17 cellular contexts compared by ENCODE assay signal in genomic region chr16:55559233-55559632, GRCh38. TPM values are rescaled to one million over a fixed set of nuclear protein-coding genes. Genes with fewer than 3 reads are reported as not detected.
DNase-seq lines count a peak whose midpoint lies in the region; TF ChIP-seq lines count a peak whose summit lies in the region.
"Had no signal": no experiment of that assay in that cellular context is flagged by ENCODE, and none has a peak within 500 bp of the region (broad histone marks: within the 10 kb centered on the region; RNA-seq: fewer than 3 reads in every experiment).

No MANE protein-coding gene starts in this region.

- no peak overlapping the region for H3K27ac ChIP-seq in mesenchymal stem cell (ENCODE audit: low read length, poor library complexity, severe bottlenecking)
- H3K27ac ChIP-seq: coronary artery had no signal

- H2BK15ac ChIP-seq in mesenchymal stem cell (ENCODE audit: low read depth, poor library complexity, severe bottlenecking), result no peak overlapping the region

- peaks cover 0 to 37% of the 10 kb centered on the region in 2 experiments for H3K36me3 ChIP-seq in mesenchymal stem cell (ENCODE audit: control insufficient read depth in 1 of 2, insufficient read depth in 2 of 2, low read depth in 1 of 2, low read length in 2 of 2)
- H3K36me3 ChIP-seq: transverse colon had no signal

- H3K4me3 ChIP-seq in AG10803 (ENCODE audit: low read length), result no peak overlapping the region
- no peak overlapping the region for H3K4me3 ChIP-seq in mesenchymal stem cell (ENCODE audit: insufficient read depth in 1 of 2, low read depth in 1 of 2, low read length in 2 of 2)
- H3K4me3 ChIP-seq: coronary artery, transverse colon had no signal

- POLR2A ChIA-PET in HEK293T (lab: Yijun Ruan, JAX), result no interaction called here

- no peak overlapping the region for H2AFZ ChIP-seq in mesenchymal stem cell (ENCODE audit: low read depth, low read length)

- no peak overlapping the region for H3K4me2 ChIP-seq in mesenchymal stem cell (ENCODE audit: low read length, poor library complexity, severe bottlenecking)

- H3K4ac ChIP-seq in mesenchymal stem cell (ENCODE audit: low read depth in 1 of 2, low read length in 2 of 2), result no peak overlapping the region

- H3K27me3 ChIP-seq in mesenchymal stem cell (ENCODE audit: control insufficient read depth in 1 of 2, insufficient read depth in 1 of 2, low read length in 2 of 2), result no peaks in the 10 kb centered on the region
- H3K27me3 ChIP-seq: transverse colon had no signal

- CTCF ChIA-PET in HEK293T (lab: Yijun Ruan, JAX), result no interaction called here

- H4K8ac ChIP-seq in mesenchymal stem cell (ENCODE audit: low read length), result no peak overlapping the region

- H3K9me3 ChIP-seq in mesenchymal stem cell (ENCODE audit: control insufficient read depth, low read length), result peaks cover under 1% of the 10 kb centered on the region
- H3K9me3 ChIP-seq: transverse colon had no signal

- H3K4me1 ChIP-seq in mesenchymal stem cell (ENCODE audit: control insufficient read depth, insufficient read depth, low read depth, low read length), result no peaks in the 10 kb centered on the region

- H2AK5ac ChIP-seq in mesenchymal stem cell (ENCODE audit: low read length, severe bottlenecking), result no peak overlapping the region

- no peak overlapping the region for H4K91ac ChIP-seq in mesenchymal stem cell (ENCODE audit: low read length)

- H3K79me1 ChIP-seq in mesenchymal stem cell (replicated peaks; ENCODE audit: low read length, poor library complexity, severe bottlenecking), result no peaks in the 10 kb centered on the region

- H2BK120ac ChIP-seq in mesenchymal stem cell (ENCODE audit: low read depth, low read length), result no peak overlapping the region

- H3K18ac ChIP-seq in mesenchymal stem cell (ENCODE audit: low read depth in 1 of 2, low read length in 2 of 2), result no peak overlapping the region

- no peak overlapping the region for H2BK5ac ChIP-seq in mesenchymal stem cell (ENCODE audit: low read depth, low read length, poor library complexity, severe bottlenecking)

- no peak overlapping the region for H3K9ac ChIP-seq in mesenchymal stem cell (ENCODE audit: low read length)

- H2BK12ac ChIP-seq in mesenchymal stem cell (ENCODE audit: low read length in 2 of 2), result no peak overlapping the region

- DNase-seq in AG10803 (ENCODE audit: low read depth) (peak; percentile 48), astrocyte of the hippocampus (ENCODE audit: low read depth, low spot score) (peak; percentile 51), fibroblast of peridontal ligament (ENCODE audit: extremely low read depth) (peak; percentile 79), mesenchymal stem cell (peak; percentile 49), HEK293T (ENCODE audit: extremely low spot score) (no peak), LoVo (ENCODE audit: low spot score) (no peak), activated gamma-delta T cell (lab: John Stamatoyannopoulos, UW) (no peak), MV-4-11 (lab: John Stamatoyannopoulos, UW) (no peak)
- DNase-seq: activated CD4-positive, alpha-beta memory T cell treated with anti-CD3 and anti-CD28 coated beads for 36 hours; activated naive CD8-positive, alpha-beta T cell treated with anti-CD3 and anti-CD28 coated beads, Interleukin-2, amount 50 U/mL, for 24 hours; activated T-cell treated with anti-CD3 and anti-CD28 coated beads, Interleukin-2, amount 50 U/mL, for 48 hours; CD4-positive, alpha-beta T cell; DND-41; erythroblast; NCI-H146; transverse colon had no signal

- no peak overlapping the region for H3K23ac ChIP-seq in mesenchymal stem cell (ENCODE audit: low read length in 2 of 2)

- no peak overlapping the region for H3K14ac ChIP-seq in mesenchymal stem cell (ENCODE audit: low read length in 2 of 2)

- no peak for TF ChIP-seq CTCF in AG10803 (conservative IDR thresholded peaks at IDR 0.05; ENCODE audit: low read length)

TF ChIP-seq in HEK293T, 16 proteins besides CTCF, POLR2A, EP300 and RAD21:
- TF ChIP-seq ARNT (IDR thresholded peaks at IDR 0.05), result no peak
- no peak for TF ChIP-seq L3MBTL2 (conservative IDR thresholded peaks at IDR 0.05)
- TF ChIP-seq LEF1 (IDR thresholded peaks at IDR 0.05; ENCODE audit: borderline replicate concordance), result no peak
- no peak for TF ChIP-seq ZNF384 (IDR thresholded peaks at IDR 0.05)
- TF ChIP-seq ELF4 (IDR thresholded peaks at IDR 0.05), result no peak
- TF ChIP-seq SP1 (IDR thresholded peaks at IDR 0.05), result no peak
- TF ChIP-seq BHLHE40 (IDR thresholded peaks at IDR 0.05; ENCODE audit: borderline replicate concordance), result no peak
- TF ChIP-seq FOXA1 (IDR thresholded peaks at IDR 0.05), result no peak
- no peak for TF ChIP-seq CTBP1 (IDR thresholded peaks at IDR 0.05; ENCODE audit: borderline replicate concordance)
- TF ChIP-seq FOXK2 (IDR thresholded peaks at IDR 0.05), result no peak
- TF ChIP-seq FOXM1 (IDR thresholded peaks at IDR 0.05; ENCODE audit: borderline replicate concordance), result no peak
- TF ChIP-seq HDGF (IDR thresholded peaks at IDR 0.05; ENCODE audit: borderline replicate concordance), result no peak
- TF ChIP-seq TARDBP (IDR thresholded peaks at IDR 0.05), result no peak
- no peak for TF ChIP-seq NFRKB (IDR thresholded peaks at IDR 0.05)
TF ChIP-seq in HEK293T: peak in this region for 0.

RNA-seq across cellular contexts. Expression of gene CAPNS2, which starts 7.3 kb away (rescaled TPM):
- 0.06 TPM for polyA plus RNA-seq in mesenchymal stem cell (2013, experiment 1 of 2)
- polyA plus RNA-seq in mesenchymal stem cell (2013, experiment 2 of 2), result 0.05 TPM

RNA-seq across cellular contexts. Expression of gene LPCAT2, which starts 50.4 kb away (rescaled TPM):
- polyA plus RNA-seq in mesenchymal stem cell (2013, experiment 1 of 2), result 12.2 TPM
- 13.0 TPM for polyA plus RNA-seq in mesenchymal stem cell (2013, experiment 2 of 2)

Comparison
In these comparisons a context has a peak if more than half of its experiments do, and no peak if none do; other contexts are left out.
1. DNase-seq: peak in AG10803 (single experiment), astrocyte of the hippocampus (single experiment), fibroblast of peridontal ligament (single experiment) and mesenchymal stem cell (single experiment); none in HEK293T (single experiment), LoVo (single experiment), activated gamma-delta T cell (single experiment) and MV-4-11 (single experiment).